ENCODE assay signal across 24 cellular contexts in genomic region chr17:47709594-47709993, GRCh38. TPM values are rescaled to one million over a fixed set of nuclear protein-coding genes. Genes with fewer than 3 reads are reported as not detected.
A peak's percentile ranks its signal among the peaks of the same experiment; 100 is the strongest.
DNase-seq lines count a peak whose midpoint lies in the region; ATAC-seq, FAIRE-seq and TF ChIP-seq lines count a peak whose summit lies in the region.
"Had no signal": no experiment of that assay in that cellular context is flagged by ENCODE, and none has a peak within 500 bp of the region (broad histone marks: within the 10 kb centered on the region; RNA-seq: fewer than 3 reads in every experiment).

No MANE protein-coding gene starts in this region.

- no peak overlapping the region for H3K9ac ChIP-seq in astrocyte (ENCODE audit: low read length)

- H3F3A ChIP-seq in GM23338 (replicated peaks; ENCODE audit: low read depth) = peaks cover 7% of the 10 kb centered on the region; the same call in 1 of the 2 replicates

- peaks cover 5% of the 10 kb centered on the region; the same call in 1 of the 2 replicates for H4K20me1 ChIP-seq in GM23338 (replicated peaks; ENCODE audit: insufficient read depth)
- H4K20me1 ChIP-seq in astrocyte (ENCODE audit: insufficient read depth, low read length) = peaks cover 56% of the 10 kb centered on the region

- H3K27ac Mint-ChIP-seq in activated T-cell treated with anti-CD3 and anti-CD28 coated beads, Interleukin-2, amount 50 U/mL, for 24 hours = peak overlapping the region; percentile 18
- H3K27ac Mint-ChIP-seq in GM23338 (no peak overlapping the region), astrocyte (ENCODE audit: unreplicated experiment) (no peak overlapping the region)
- H3K27ac Mint-ChIP-seq: CD8-positive, alpha-beta T cell had no signal

- no peaks in the 10 kb centered on the region for H3K9me2 ChIP-seq in GM23338 (ENCODE audit: insufficient read depth)

- no peaks in the 10 kb centered on the region for H3K27me3 Mint-ChIP-seq in activated T-cell treated with anti-CD3 and anti-CD28 coated beads, Interleukin-2, amount 50 U/mL, for 24 hours
- no peaks in the 10 kb centered on the region for H3K27me3 Mint-ChIP-seq in activated T-cell treated with anti-CD3 and anti-CD28 coated beads, Interleukin-2, amount 50 U/mL, for 4 hours (ENCODE audit: low read depth)
- H3K27me3 Mint-ChIP-seq in GM23338 (ENCODE audit: insufficient read depth, low read depth, poor library complexity) (peaks cover 30% of the 10 kb centered on the region), astrocyte (ENCODE audit: low read depth, unreplicated experiment) (peaks cover 31% of the 10 kb centered on the region)

- no peak for FAIRE-seq in astrocyte (lab: Jason Lieb, UNC)
- FAIRE-seq: GM12892 had no signal

- H3K36me3 Mint-ChIP-seq in activated T-cell treated with anti-CD3 and anti-CD28 coated beads, Interleukin-2, amount 50 U/mL, for 24 hours (ENCODE audit: low read depth) = peaks cover 42% of the 10 kb centered on the region
- H3K36me3 Mint-ChIP-seq in activated T-cell treated with anti-CD3 and anti-CD28 coated beads, Interleukin-2, amount 50 U/mL, for 4 hours (ENCODE audit: insufficient read depth) = peaks cover 18% of the 10 kb centered on the region
- peaks cover 3% of the 10 kb centered on the region; the same call in 1 of the 3 replicates for H3K36me3 Mint-ChIP-seq in GM23338 (ENCODE audit: low read depth)
- H3K36me3 Mint-ChIP-seq in astrocyte (ENCODE audit: low read depth, unreplicated experiment) = peaks cover 30% of the 10 kb centered on the region

- H3K4me3 ChIP-seq in GM23338 (peak overlapping the region; percentile 56), astrocyte (ENCODE audit: insufficient read depth, low read depth, low read length) (no peak overlapping the region)

- no peak for ATAC-seq in activated T-cell treated with anti-CD3 and anti-CD28 coated beads, Interleukin-2, amount 50 U/mL, for 4 hours
- ATAC-seq in GM23338 (no peak), GM21515 (IDR thresholded peaks at IDR 0.05; ENCODE audit: unreplicated experiment) (no peak)
- ATAC-seq in activated CD4-positive, CD25-positive, alpha-beta regulatory T cell treated with anti-CD3 and anti-CD28 coated beads, Interleukin-2, amount 50 U/mL, for 24 hours = no peak
- ATAC-seq: CD8-positive, alpha-beta T cell had no signal

- H3K4me2 ChIP-seq in GM23338 (peak overlapping the region; percentile 82), astrocyte (ENCODE audit: low read length) (peak overlapping the region; percentile 66)

- H3K79me2 ChIP-seq in GM23338 (replicated peaks; ENCODE audit: insufficient read depth) = no peaks in the 10 kb centered on the region
- no peaks in the 10 kb centered on the region for H3K79me2 ChIP-seq in astrocyte (ENCODE audit: insufficient read depth, low read length)

- no peaks in the 10 kb centered on the region for H3K9me3 Mint-ChIP-seq in activated T-cell treated with anti-CD3 and anti-CD28 coated beads, Interleukin-2, amount 50 U/mL, for 24 hours
- no peaks in the 10 kb centered on the region for H3K9me3 Mint-ChIP-seq in activated T-cell treated with anti-CD3 and anti-CD28 coated beads, Interleukin-2, amount 50 U/mL, for 4 hours
- H3K9me3 Mint-ChIP-seq in GM23338 (no peaks in the 10 kb centered on the region), astrocyte (ENCODE audit: unreplicated experiment) (no peaks in the 10 kb centered on the region)
- H3K9me3 Mint-ChIP-seq: CD8-positive, alpha-beta T cell had no signal

- no peak overlapping the region for H3K27ac ChIP-seq in GM23338 (ENCODE audit: low read depth)
- no peak overlapping the region for H3K27ac ChIP-seq in astrocyte (ENCODE audit: low read depth, low read length)
- H3K27ac ChIP-seq: RWPE1 had no signal

- TF ChIP-seq CTCF in GM23338 (conservative IDR thresholded peaks at IDR 0.05; ENCODE audit: low read depth in 2 of 2) (no peak), astrocyte (IDR thresholded peaks at IDR 0.05; ENCODE audit: insufficient read depth, low read depth, low read length) (no peak)

- no peaks in the 10 kb centered on the region for H3K9me3 ChIP-seq in astrocyte (ENCODE audit: insufficient read depth, low read depth, low read length)

- no peak for DNase-seq in activated T-cell treated with anti-CD3 and anti-CD28 coated beads, Interleukin-2, amount 50 U/mL, for 24 hours
- DNase-seq in activated T-cell treated with anti-CD3 and anti-CD28 coated beads, Interleukin-2, amount 50 U/mL, for 4 hours = no peak
- no peak for DNase-seq in GM23338 (ENCODE audit: low spot score)
- DNase-seq in astrocyte (ENCODE audit: low read depth) = no peak
- peak; percentile 57 for DNase-seq in myocyte (ENCODE audit: low read depth)
- no peak for DNase-seq in DMS153 (lab: John Stamatoyannopoulos, UW)
- DNase-seq: 8988T; AML-193; CD8-positive, alpha-beta T cell; KBM-7; NCI-H1105; NCI-H146; NCI-H2029; NCI-H226; NCI-H524; NCI-H774; NK-92 treated with Interleukin-12 subunit alpha and Interleukin-12 subunit beta, amount 100 ng/mL, for 24 hours; SIG-M5 had no signal

- no peaks in the 10 kb centered on the region for H3K36me3 ChIP-seq in GM23338 (ENCODE audit: insufficient read depth)
- H3K36me3 ChIP-seq in astrocyte (ENCODE audit: insufficient read depth, low read length) = no peaks in the 10 kb centered on the region

- H3K4me1 Mint-ChIP-seq in activated T-cell treated with anti-CD3 and anti-CD28 coated beads, Interleukin-2, amount 50 U/mL, for 24 hours (ENCODE audit: low read depth) = peaks cover 81% of the 10 kb centered on the region
- H3K4me1 Mint-ChIP-seq in activated T-cell treated with anti-CD3 and anti-CD28 coated beads, Interleukin-2, amount 50 U/mL, for 4 hours (ENCODE audit: low read depth) = peaks cover 70% of the 10 kb centered on the region
- H3K4me1 Mint-ChIP-seq in GM23338 (peaks cover 17% of the 10 kb centered on the region), astrocyte (ENCODE audit: low read depth, unreplicated experiment) (peaks cover 12% of the 10 kb centered on the region)

- peaks cover 12% of the 10 kb centered on the region; the same call in 1 of the 2 replicates for H3K4me1 ChIP-seq in GM23338 (ENCODE audit: insufficient read depth)
- peaks cover 11% of the 10 kb centered on the region for H3K4me1 ChIP-seq in astrocyte (ENCODE audit: insufficient read depth, low read length)

- H3K27me3 ChIP-seq in GM23338 (ENCODE audit: insufficient read depth) = peaks cover 28% of the 10 kb centered on the region
- peaks cover 52% of the 10 kb centered on the region for H3K27me3 ChIP-seq in astrocyte (ENCODE audit: insufficient read depth, low read length)

- 0 out of 2 replicates have a peak overlapping the region, but pooled peaks have one; percentile 63 for H2AFZ ChIP-seq in GM23338
- no peak overlapping the region for H2AFZ ChIP-seq in astrocyte (ENCODE audit: low read depth, low read length)

- no peak overlapping the region for H3K4me3 Mint-ChIP-seq in activated T-cell treated with anti-CD3 and anti-CD28 coated beads, Interleukin-2, amount 50 U/mL, for 24 hours
- H3K4me3 Mint-ChIP-seq in activated T-cell treated with anti-CD3 and anti-CD28 coated beads, Interleukin-2, amount 50 U/mL, for 4 hours = no peak overlapping the region
- H3K4me3 Mint-ChIP-seq in GM23338 (peak overlapping the region; percentile 51), astrocyte (ENCODE audit: unreplicated experiment) (no peak overlapping the region)
- H3K4me3 Mint-ChIP-seq: CD8-positive, alpha-beta T cell had no signal

TF ChIP-seq in GM23338, 12 proteins besides CTCF, POLR2A, EP300 and RAD21 (continues in another document):
- TF ChIP-seq ZNF331 (CRISPR knock-in tag; IDR thresholded peaks at IDR 0.05; ENCODE audit: low read depth) (no peak), STAT1 (IDR thresholded peaks at IDR 0.05; ENCODE audit: unreplicated experiment) (no peak), NANOG (IDR thresholded peaks at IDR 0.05; ENCODE audit: borderline replicate concordance) (no peak), JUNB (IDR thresholded peaks at IDR 0.05; ENCODE audit: unreplicated experiment) (no peak), EZH2phosphoT487 (IDR thresholded peaks at IDR 0.05; ENCODE audit: unreplicated experiment) (no peak), CREB1 (CRISPR knock-in tag; IDR thresholded peaks at IDR 0.05; ENCODE audit: low read depth) (no peak), POLR2AphosphoS5 (IDR thresholded peaks at IDR 0.05; ENCODE audit: low read depth) (no peak)

RNA-seq across cellular contexts. Expression of gene TBKBP1, which starts 15.6 kb away (rescaled TPM):
- 10 to 100 TPM; 24.4 to 34.7 (median 24.6) TPM for total RNA-seq in activated T-cell treated with anti-CD3 and anti-CD28 coated beads, Interleukin-2, amount 50 U/mL, for 4 hours
- total RNA-seq in GM23338 (2014; rRNA removed; shearing (Covaris generic)) = 10.6 and 12.1 TPM in 2 replicates
- 2.2 and 2.5 TPM in 2 replicates for polyA plus RNA-seq in GM23338 (2016; fragmentation: Nextera tagmentation; extraction: Ambion mirVana)
- total RNA-seq in astrocyte (26.7 and 28.2 TPM in 2 replicates), myocyte (13.7 and 18.0 TPM in 2 replicates)
- polyA plus RNA-seq in myocyte (2012) = 14.2 TPM

RNA-seq across cellular contexts. Expression of gene TBX21, which starts 23.4 kb away (rescaled TPM):
- 100 to 1,000 TPM in 2 of 3 donors, 10 to 100 TPM in 1; 77.8 to 111 (median 101) TPM for total RNA-seq in activated T-cell treated with anti-CD3 and anti-CD28 coated beads, Interleukin-2, amount 50 U/mL, for 4 hours
- not detected in 2 replicates for total RNA-seq in GM23338 (2014; rRNA removed; shearing (Covaris generic))
- polyA plus RNA-seq in GM23338 (2016; fragmentation: Nextera tagmentation; extraction: Ambion mirVana) = not detected in 2 replicates
- total RNA-seq in astrocyte (not detected in 2 replicates), myocyte (not detected in 2 replicates)
- not detected for polyA plus RNA-seq in myocyte (2012)
- total RNA-seq: G401 had no signal
- polyA plus RNA-seq: AG04450 had no signal

RNA-seq across cellular contexts. Expression of gene KPNB1, which starts 59.9 kb away (rescaled TPM):
- 100 to 1,000 TPM; 916 to 992 (median 944) TPM for total RNA-seq in activated T-cell treated with anti-CD3 and anti-CD28 coated beads, Interleukin-2, amount 50 U/mL, for 4 hours
- 526 and 599 TPM in 2 replicates for total RNA-seq in GM23338 (2014; rRNA removed; shearing (Covaris generic))
- polyA plus RNA-seq in GM23338 (2016; fragmentation: Nextera tagmentation; extraction: Ambion mirVana) = 219 and 274 TPM in 2 replicates
- total RNA-seq in astrocyte = 467 and 491 TPM in 2 replicates
- 230 and 249 TPM in 2 replicates for total RNA-seq in myocyte
- 140 TPM for polyA plus RNA-seq in myocyte (2012)

Comparison
In these comparisons a context has a peak if more than half of its experiments do, and no peak if none do; other contexts are left out.
1. RNA of gene TBX21, which starts 23.4 kb away (total RNA-seq): 77.8 to 111 TPM in activated T-cell treated with anti-CD3 and anti-CD28 coated beads, Interleukin-2, amount 50 U/mL, for 4 hours; not detected in GM23338, not detected in astrocyte and not detected in myocyte; every median in the first group is over 10 times any median in the second.